Comparison of ENCODE assay signal across 1 cellular context in the genomic region with DNA sequence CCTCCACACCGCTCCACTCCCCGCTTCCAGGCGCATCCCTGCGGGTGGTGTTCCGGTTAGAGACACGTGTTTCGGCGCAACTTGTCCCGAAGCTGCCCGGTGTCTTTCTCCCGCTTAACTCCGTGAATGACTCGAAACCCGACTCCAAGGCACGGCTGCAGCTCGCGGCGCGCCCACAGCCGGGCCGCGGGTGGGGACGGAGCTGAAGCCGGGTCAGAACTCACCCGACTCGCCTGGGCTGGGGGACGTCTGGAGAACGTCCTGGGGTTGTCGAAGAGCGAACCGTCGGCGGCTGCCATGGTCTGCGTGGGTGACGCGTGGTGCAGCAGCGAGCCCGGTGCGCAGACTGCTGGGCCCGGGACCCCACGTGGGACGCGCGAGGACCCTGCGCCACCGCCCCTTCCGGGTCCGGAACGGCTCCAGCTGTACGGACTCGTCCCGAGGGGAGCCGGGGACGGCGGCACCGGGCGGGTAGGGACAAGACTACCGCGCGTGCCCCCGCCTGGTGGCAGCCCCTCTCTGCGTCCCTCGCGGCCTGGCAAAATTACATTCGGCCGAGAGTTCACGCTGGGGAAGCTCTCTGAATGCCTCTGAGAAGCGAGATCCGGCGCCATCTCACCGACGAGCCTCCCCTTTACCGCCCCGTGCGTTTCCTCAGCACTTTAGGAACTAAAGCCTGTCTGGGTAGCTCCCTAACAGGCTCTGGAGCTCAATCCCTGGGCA.
TF ChIP-seq lines count a peak whose summit lies in the region.

DDX31 (minus strand) TSS at position 348 of the 723 bp plus-strand sequence; CDS start at position 299, 49 bp downstream.

TF ChIP-seq in GM12878, 131 proteins besides CTCF, POLR2A, EP300 and RAD21 (continued from another document and continues in another):
- TF ChIP-seq HSF1 (IDR thresholded peaks at IDR 0.05; ENCODE audit: low read depth, low read length) (no peak), TARDBP (IDR thresholded peaks at IDR 0.05; ENCODE audit: borderline replicate concordance) (no peak), NKRF (conservative IDR thresholded peaks at IDR 0.05) (peak; percentile 98), ZSCAN29 (IDR thresholded peaks at IDR 0.05) (no peak), CUX1 (IDR thresholded peaks at IDR 0.05; ENCODE audit: insufficient replicate concordance, low read depth, low read length) (no peak), ATF7 (IDR thresholded peaks at IDR 0.05; ENCODE audit: low read depth) (no peak), POU2F2 (IDR thresholded peaks at IDR 0.05; ENCODE audit: borderline replicate concordance, low read depth, low read length) (0 out of 3 replicates have a peak, but pooled peaks have one; percentile 20), ZBTB11 (CRISPR knock-in tag; IDR thresholded peaks at IDR 0.05) (peak; percentile 42; the same call in 1 of the 2 replicates), MTA3 (IDR thresholded peaks at IDR 0.05; ENCODE audit: borderline replicate concordance, low read length) (no peak), BMI1 (IDR thresholded peaks at IDR 0.05; ENCODE audit: borderline replicate concordance) (no peak), CHD4 (IDR thresholded peaks at IDR 0.05) (no peak), TCF3 (IDR thresholded peaks at IDR 0.05; ENCODE audit: borderline replicate concordance, insufficient read depth, low read depth, low read length) (peak; percentile 91), CBX3 (IDR thresholded peaks at IDR 0.05; ENCODE audit: borderline replicate concordance, low read depth) (no peak), HDAC2 (IDR thresholded peaks at IDR 0.05) (no peak), SREBF1 (IDR thresholded peaks at IDR 0.05; ENCODE audit: low read length) (no peak), CREB1 (IDR thresholded peaks at IDR 0.05; ENCODE audit: low read depth) (peak; percentile 44; the same call in 1 of the 2 replicates), BHLHE40 (IDR thresholded peaks at IDR 0.05; ENCODE audit: borderline replicate concordance in 1 of 2, low read depth in 2 of 2, low read length in 1 of 2) (peak; percentile 22 to 72; a peak in 1 of 4 replicates), BACH1 (IDR thresholded peaks at IDR 0.05; ENCODE audit: borderline replicate concordance) (peak; percentile 90)
- TF ChIP-seq, protein P1, sequence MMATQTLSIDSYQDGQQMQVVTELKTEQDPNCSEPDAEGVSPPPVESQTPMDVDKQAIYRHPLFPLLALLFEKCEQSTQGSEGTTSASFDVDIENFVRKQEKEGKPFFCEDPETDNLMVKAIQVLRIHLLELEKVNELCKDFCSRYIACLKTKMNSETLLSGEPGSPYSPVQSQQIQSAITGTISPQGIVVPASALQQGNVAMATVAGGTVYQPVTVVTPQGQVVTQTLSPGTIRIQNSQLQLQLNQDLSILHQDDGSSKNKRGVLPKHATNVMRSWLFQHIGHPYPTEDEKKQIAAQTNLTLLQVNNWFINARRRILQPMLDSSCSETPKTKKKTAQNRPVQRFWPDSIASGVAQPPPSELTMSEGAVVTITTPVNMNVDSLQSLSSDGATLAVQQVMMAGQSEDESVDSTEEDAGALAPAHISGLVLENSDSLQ (IDR thresholded peaks at IDR 0.05) = 0 out of 2 replicates have a peak, but pooled peaks have one; percentile 22
- TF ChIP-seq, protein P2, sequence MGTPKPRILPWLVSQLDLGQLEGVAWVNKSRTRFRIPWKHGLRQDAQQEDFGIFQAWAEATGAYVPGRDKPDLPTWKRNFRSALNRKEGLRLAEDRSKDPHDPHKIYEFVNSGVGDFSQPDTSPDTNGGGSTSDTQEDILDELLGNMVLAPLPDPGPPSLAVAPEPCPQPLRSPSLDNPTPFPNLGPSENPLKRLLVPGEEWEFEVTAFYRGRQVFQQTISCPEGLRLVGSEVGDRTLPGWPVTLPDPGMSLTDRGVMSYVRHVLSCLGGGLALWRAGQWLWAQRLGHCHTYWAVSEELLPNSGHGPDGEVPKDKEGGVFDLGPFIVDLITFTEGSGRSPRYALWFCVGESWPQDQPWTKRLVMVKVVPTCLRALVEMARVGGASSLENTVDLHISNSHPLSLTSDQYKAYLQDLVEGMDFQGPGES (IDR thresholded peaks at IDR 0.05) = no peak
- TF ChIP-seq, protein P3, sequence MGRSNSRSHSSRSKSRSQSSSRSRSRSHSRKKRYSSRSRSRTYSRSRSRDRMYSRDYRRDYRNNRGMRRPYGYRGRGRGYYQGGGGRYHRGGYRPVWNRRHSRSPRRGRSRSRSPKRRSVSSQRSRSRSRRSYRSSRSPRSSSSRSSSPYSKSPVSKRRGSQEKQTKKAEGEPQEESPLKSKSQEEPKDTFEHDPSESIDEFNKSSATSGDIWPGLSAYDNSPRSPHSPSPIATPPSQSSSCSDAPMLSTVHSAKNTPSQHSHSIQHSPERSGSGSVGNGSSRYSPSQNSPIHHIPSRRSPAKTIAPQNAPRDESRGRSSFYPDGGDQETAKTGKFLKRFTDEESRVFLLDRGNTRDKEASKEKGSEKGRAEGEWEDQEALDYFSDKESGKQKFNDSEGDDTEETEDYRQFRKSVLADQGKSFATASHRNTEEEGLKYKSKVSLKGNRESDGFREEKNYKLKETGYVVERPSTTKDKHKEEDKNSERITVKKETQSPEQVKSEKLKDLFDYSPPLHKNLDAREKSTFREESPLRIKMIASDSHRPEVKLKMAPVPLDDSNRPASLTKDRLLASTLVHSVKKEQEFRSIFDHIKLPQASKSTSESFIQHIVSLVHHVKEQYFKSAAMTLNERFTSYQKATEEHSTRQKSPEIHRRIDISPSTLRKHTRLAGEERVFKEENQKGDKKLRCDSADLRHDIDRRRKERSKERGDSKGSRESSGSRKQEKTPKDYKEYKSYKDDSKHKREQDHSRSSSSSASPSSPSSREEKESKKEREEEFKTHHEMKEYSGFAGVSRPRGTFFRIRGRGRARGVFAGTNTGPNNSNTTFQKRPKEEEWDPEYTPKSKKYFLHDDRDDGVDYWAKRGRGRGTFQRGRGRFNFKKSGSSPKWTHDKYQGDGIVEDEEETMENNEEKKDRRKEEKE (IDR thresholded peaks at IDR 0.05) = no peak; the same call in 1 of the 2 replicates
- TF ChIP-seq, protein P4, sequence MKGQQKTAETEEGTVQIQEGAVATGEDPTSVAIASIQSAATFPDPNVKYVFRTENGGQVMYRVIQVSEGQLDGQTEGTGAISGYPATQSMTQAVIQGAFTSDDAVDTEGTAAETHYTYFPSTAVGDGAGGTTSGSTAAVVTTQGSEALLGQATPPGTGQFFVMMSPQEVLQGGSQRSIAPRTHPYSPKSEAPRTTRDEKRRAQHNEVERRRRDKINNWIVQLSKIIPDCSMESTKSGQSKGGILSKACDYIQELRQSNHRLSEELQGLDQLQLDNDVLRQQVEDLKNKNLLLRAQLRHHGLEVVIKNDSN (IDR thresholded peaks at IDR 0.05; ENCODE audit: borderline replicate concordance, extremely low read length, insufficient read depth, low read depth, low read length) = peak; percentile 89
- TF ChIP-seq, protein P5, sequence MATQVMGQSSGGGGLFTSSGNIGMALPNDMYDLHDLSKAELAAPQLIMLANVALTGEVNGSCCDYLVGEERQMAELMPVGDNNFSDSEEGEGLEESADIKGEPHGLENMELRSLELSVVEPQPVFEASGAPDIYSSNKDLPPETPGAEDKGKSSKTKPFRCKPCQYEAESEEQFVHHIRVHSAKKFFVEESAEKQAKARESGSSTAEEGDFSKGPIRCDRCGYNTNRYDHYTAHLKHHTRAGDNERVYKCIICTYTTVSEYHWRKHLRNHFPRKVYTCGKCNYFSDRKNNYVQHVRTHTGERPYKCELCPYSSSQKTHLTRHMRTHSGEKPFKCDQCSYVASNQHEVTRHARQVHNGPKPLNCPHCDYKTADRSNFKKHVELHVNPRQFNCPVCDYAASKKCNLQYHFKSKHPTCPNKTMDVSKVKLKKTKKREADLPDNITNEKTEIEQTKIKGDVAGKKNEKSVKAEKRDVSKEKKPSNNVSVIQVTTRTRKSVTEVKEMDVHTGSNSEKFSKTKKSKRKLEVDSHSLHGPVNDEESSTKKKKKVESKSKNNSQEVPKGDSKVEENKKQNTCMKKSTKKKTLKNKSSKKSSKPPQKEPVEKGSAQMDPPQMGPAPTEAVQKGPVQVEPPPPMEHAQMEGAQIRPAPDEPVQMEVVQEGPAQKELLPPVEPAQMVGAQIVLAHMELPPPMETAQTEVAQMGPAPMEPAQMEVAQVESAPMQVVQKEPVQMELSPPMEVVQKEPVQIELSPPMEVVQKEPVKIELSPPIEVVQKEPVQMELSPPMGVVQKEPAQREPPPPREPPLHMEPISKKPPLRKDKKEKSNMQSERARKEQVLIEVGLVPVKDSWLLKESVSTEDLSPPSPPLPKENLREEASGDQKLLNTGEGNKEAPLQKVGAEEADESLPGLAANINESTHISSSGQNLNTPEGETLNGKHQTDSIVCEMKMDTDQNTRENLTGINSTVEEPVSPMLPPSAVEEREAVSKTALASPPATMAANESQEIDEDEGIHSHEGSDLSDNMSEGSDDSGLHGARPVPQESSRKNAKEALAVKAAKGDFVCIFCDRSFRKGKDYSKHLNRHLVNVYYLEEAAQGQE (IDR thresholded peaks at IDR 0.05; ENCODE audit: low read depth, low read length) = no peak
